In the genomic region with DNA sequence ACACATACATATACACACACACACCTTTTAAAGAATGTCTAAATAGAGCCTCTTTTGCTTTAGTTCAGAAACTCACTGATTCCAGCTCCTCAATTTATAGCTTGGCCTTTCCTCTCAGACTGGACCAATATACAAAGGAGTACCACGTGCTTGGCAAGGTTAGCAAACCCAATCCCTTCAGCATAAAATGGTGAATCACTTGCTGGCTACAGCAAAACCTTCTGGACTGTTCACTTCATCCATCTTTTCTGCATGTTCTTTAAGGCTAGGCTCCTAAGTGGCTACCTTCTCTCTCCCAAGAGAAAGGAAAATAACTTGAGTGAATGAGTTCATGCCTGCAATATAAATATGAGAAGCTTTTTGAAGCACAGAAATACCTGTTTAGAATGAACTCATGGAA, we compare ENCODE assay signal across 18 cellular contexts.
"Had no signal": no experiment of that assay in that cellular context is flagged by ENCODE, and none has a peak within 500 bp of the region (broad histone marks: within the 10 kb centered on the region; RNA-seq: fewer than 3 reads in every experiment).

No MANE protein-coding gene starts in this region.

- H3K27me3 ChIP-seq: colonic mucosa, spleen, upper lobe of right lung had no signal

- H3K27ac ChIP-seq: colonic mucosa, spleen, upper lobe of right lung had no signal

- H3K4me3 Mint-ChIP-seq: activated naive CD8-positive, alpha-beta T cell; activated T-cell treated with anti-CD3 and anti-CD28 coated beads, Interleukin-2, amount 50 U/mL, for 24 hours; immature natural killer cell; nephron progenitor cell; stimulated activated naive B cell treated with anti-CD40 and anti-IgM and Interleukin-4, amounts not matched to agents 10 μg/mL and 1 μg/mL and 100 μg/mL, for 72 hours had no signal

- ATAC-seq: left colon; sciatic nerve; stimulated activated naive B cell treated with anti-CD40 and anti-IgM and Interleukin-4, amounts not matched to agents 10 μg/mL and 1 μg/mL and 100 μg/mL, for 72 hours; upper lobe of right lung had no signal

- H3K27me3 Mint-ChIP-seq: activated naive CD8-positive, alpha-beta T cell; activated T-cell treated with anti-CD3 and anti-CD28 coated beads, Interleukin-2, amount 50 U/mL, for 24 hours; stimulated activated naive B cell treated with anti-CD40 and anti-IgM and Interleukin-4, amounts not matched to agents 10 μg/mL and 1 μg/mL and 100 μg/mL, for 72 hours had no signal

- H3K36me3 ChIP-seq: colonic mucosa, spleen, upper lobe of right lung had no signal

- H3K9me3 ChIP-seq: colonic mucosa, upper lobe of right lung had no signal

- H3K4me3 ChIP-seq: colonic mucosa, spleen, upper lobe of right lung had no signal

- H3K9me3 Mint-ChIP-seq: activated T-cell treated with anti-CD3 and anti-CD28 coated beads, Interleukin-2, amount 50 U/mL, for 24 hours; nephron progenitor cell; stimulated activated naive B cell treated with anti-CD40 and anti-IgM and Interleukin-4, amounts not matched to agents 10 μg/mL and 1 μg/mL and 100 μg/mL, for 72 hours had no signal

- H3K27ac Mint-ChIP-seq: activated naive CD8-positive, alpha-beta T cell; activated T-cell treated with anti-CD3 and anti-CD28 coated beads, Interleukin-2, amount 50 U/mL, for 24 hours; immature natural killer cell; nephron progenitor cell; stimulated activated naive B cell treated with anti-CD40 and anti-IgM and Interleukin-4, amounts not matched to agents 10 μg/mL and 1 μg/mL and 100 μg/mL, for 72 hours had no signal

- DNase-seq: activated CD4-positive, alpha-beta T cell treated with anti-CD3 and anti-CD28 coated beads, Interleukin-2, amount 50 U/mL, for 4 hours; activated CD4-positive, CD25-positive, alpha-beta regulatory T cell treated with anti-CD3 and anti-CD28 coated beads, Interleukin-2, amount 50 U/mL, for 72 hours; activated effector memory CD4-positive, alpha-beta T cell treated with Interleukin-2 at 50 U/mL for 16 hours; activated T-cell treated with anti-CD3 and anti-CD28 coated beads, Interleukin-2, amount 50 U/mL, for 24 hours; amygdala; colonic mucosa; effector CD4-positive, alpha-beta T cell; glutamatergic neuron; immature natural killer cell; left colon; nephron progenitor cell; spleen; stimulated activated CD4-positive, alpha-beta T cell treated with anti-CD3 and anti-CD28 coated beads, Interleukin-2, amount 100 ng/mL, for 24 hours; stimulated activated naive B cell treated with anti-CD40 and anti-IgM and Interleukin-4, amounts not matched to agents 10 μg/mL and 1 μg/mL and 100 μg/mL, for 72 hours; T-helper 9 cell; upper lobe of right lung had no signal

- H3K36me3 Mint-ChIP-seq: activated naive CD8-positive, alpha-beta T cell; immature natural killer cell; stimulated activated naive B cell treated with anti-CD40 and anti-IgM and Interleukin-4, amounts not matched to agents 10 μg/mL and 1 μg/mL and 100 μg/mL, for 72 hours had no signal

- H3K4me1 ChIP-seq: colonic mucosa, spleen had no signal

- H3K4me1 Mint-ChIP-seq: nephron progenitor cell had no signal
